Comparison of ENCODE assay signal across 1 cellular context in genomic region chr17:63828936-63829335, GRCh38.
TF ChIP-seq lines count a peak whose summit lies in the region.

No MANE protein-coding gene starts in this region.

TF ChIP-seq in A549, 52 proteins besides CTCF, POLR2A, EP300 and RAD21:
- no peak for TF ChIP-seq CBX8 (IDR thresholded peaks at IDR 0.05)
- no peak for TF ChIP-seq HES2 (IDR thresholded peaks at IDR 0.05)
- TF ChIP-seq FOXS1 (CRISPR knock-in tag; IDR thresholded peaks at IDR 0.05) = no peak
- no peak for TF ChIP-seq ZSCAN20 (CRISPR knock-in tag; IDR thresholded peaks at IDR 0.05)
- no peak for TF ChIP-seq JUNB (IDR thresholded peaks at IDR 0.05)
- no peak for TF ChIP-seq MAFK (IDR thresholded peaks at IDR 0.05; ENCODE audit: partially characterized antibody)
- no peak for TF ChIP-seq RNF2 (IDR thresholded peaks at IDR 0.05; ENCODE audit: borderline replicate concordance, low read depth)
- TF ChIP-seq ZFP36 (IDR thresholded peaks at IDR 0.05; ENCODE audit: borderline replicate concordance, partially characterized antibody) = no peak
- TF ChIP-seq HEYL (CRISPR knock-in tag; IDR thresholded peaks at IDR 0.05) = no peak
- no peak for TF ChIP-seq JUN (IDR thresholded peaks at IDR 0.05)
- TF ChIP-seq ESRRA (IDR thresholded peaks at IDR 0.05; ENCODE audit: borderline replicate concordance, low read length) = no peak
